Comparison of ENCODE assay signal across 8 cellular contexts in genomic region chr1:67700692-67701410, GRCh38. TPM values are rescaled to one million over a fixed set of nuclear protein-coding genes. Genes with fewer than 3 reads are reported as not detected.
A peak's percentile ranks its signal among the peaks of the same experiment; 100 is the strongest.
DNase-seq lines count a peak whose midpoint lies in the region; ATAC-seq, FAIRE-seq and TF ChIP-seq lines count a peak whose summit lies in the region.

No MANE protein-coding gene starts in this region.

- no peak for TF ChIP-seq EP300 in SK-N-SH (IDR thresholded peaks at IDR 0.05; ENCODE audit: borderline replicate concordance in 1 of 2, low read depth in 1 of 2, low read length in 1 of 2)

- peaks cover 17% of the 10 kb centered on the region for H3F3A ChIP-seq in SK-N-SH (replicated peaks; ENCODE audit: insufficient read depth)

- H3K9me2 ChIP-seq in SK-N-SH = no peaks in the 10 kb centered on the region

- no peaks in the 10 kb centered on the region for H3K36me3 Mint-ChIP-seq in glutamatergic neuron (ENCODE audit: unreplicated experiment)

- no peak overlapping the region for H2AFZ ChIP-seq in SK-N-SH (ENCODE audit: low read depth)

- peaks cover 30 to 46% of the 10 kb centered on the region in 2 experiments for H3K36me3 ChIP-seq in SK-N-SH (replicated peaks in 1 of 2; ENCODE audit: control insufficient read depth in 1 of 2, insufficient read depth in 2 of 2, low read length in 1 of 2)

- TF ChIP-seq RAD21 in SK-N-SH (IDR thresholded peaks at IDR 0.05; ENCODE audit: low read length) = no peak

- H3K27me3 ChIP-seq in SK-N-SH (ENCODE audit: insufficient read depth) = no peaks in the 10 kb centered on the region

- H3K9me3 Mint-ChIP-seq in glutamatergic neuron (ENCODE audit: unreplicated experiment) = no peaks in the 10 kb centered on the region

- H3K4me3 Mint-ChIP-seq in glutamatergic neuron (ENCODE audit: unreplicated experiment) = no peak overlapping the region

- H3K79me2 ChIP-seq in SK-N-SH (ENCODE audit: insufficient read depth) = no peaks in the 10 kb centered on the region

- H3K9ac ChIP-seq in SK-N-SH = no peak overlapping the region

- H3K4me3 ChIP-seq in SK-N-SH (ENCODE audit: low read depth in 2 of 2, low read length in 1 of 2) = no peak overlapping the region

- ATAC-seq in GM21529 (IDR thresholded peaks at IDR 0.05; ENCODE audit: unreplicated experiment) = peak; percentile 64
- ATAC-seq in HG03097 (IDR thresholded peaks at IDR 0.05; ENCODE audit: low FRiP score, unreplicated experiment) = no peak
- no peak for ATAC-seq in HG02623 (IDR thresholded peaks at IDR 0.05; ENCODE audit: unreplicated experiment)

- H3K27me3 Mint-ChIP-seq in glutamatergic neuron (ENCODE audit: unreplicated experiment) = no peaks in the 10 kb centered on the region

- TF ChIP-seq CTCF in SK-N-SH (IDR thresholded peaks at IDR 0.05) = peak; percentile 30
- no peak for TF ChIP-seq CTCF in glutamatergic neuron (IDR thresholded peaks at IDR 0.05; ENCODE audit: partially characterized antibody, unreplicated experiment)
- TF ChIP-seq CTCF in D721Med (IDR thresholded peaks at IDR 0.05; ENCODE audit: insufficient read depth, missing control alignments) = no peak

- peak; percentile 71 for FAIRE-seq in urothelium cell line (lab: Jason Lieb, UNC)
- no peak for FAIRE-seq in D721Med (lab: Jason Lieb, UNC)

- no peak overlapping the region for H3K27ac ChIP-seq in SK-N-SH (ENCODE audit: low read depth in 2 of 2, low read length in 1 of 2)

- WGBS in SK-N-SH (ENCODE audit: low lambda C conversion rate) = 74% methylated on average over 8 of the region's 8 CpGs

- H3K27ac Mint-ChIP-seq in glutamatergic neuron (ENCODE audit: unreplicated experiment) = peak overlapping the region; percentile 20

- H3K9me3 ChIP-seq in SK-N-SH = no peaks in the 10 kb centered on the region

- POLR2A ChIA-PET in SK-N-SH (lab: Yijun Ruan, JAX) = no interaction called here

- no peak overlapping the region for H3K4me2 ChIP-seq in SK-N-SH

- peak; percentile 91 for DNase-seq in COLO668 (lab: John Stamatoyannopoulos, UW; ENCODE audit: unreplicated experiment)
- DNase-seq in SK-N-SH = peak; percentile 54
- DNase-seq in glutamatergic neuron = peak; percentile 47
- DNase-seq in urothelium cell line (ENCODE audit: low spot score) = peak; percentile 54
- no peak for DNase-seq in D721Med (ENCODE audit: insufficient read length, low spot score)

- CTCF ChIA-PET in SK-N-SH (lab: Yijun Ruan, JAX) = interaction anchor here (1.2 to 1.6 kb wide), 7 partner anchors 9 to 168 kb away, joined by 3 to 7 read pairs (median 4); no protein-coding TSS in a partner anchor

- peaks cover 0 to 5% of the 10 kb centered on the region in 2 experiments; a peak in 1 of 4 replicates for H3K4me1 ChIP-seq in SK-N-SH (ENCODE audit: control insufficient read depth in 1 of 2, insufficient read depth in 2 of 2, low read depth in 1 of 2, low read length in 1 of 2)

- H3K4me1 Mint-ChIP-seq in glutamatergic neuron (ENCODE audit: low read depth, unreplicated experiment) = peaks cover 6% of the 10 kb centered on the region

- no peaks in the 10 kb centered on the region for H4K20me1 ChIP-seq in SK-N-SH (ENCODE audit: insufficient read depth)

TF ChIP-seq in SK-N-SH, 30 proteins besides CTCF, POLR2A, EP300 and RAD21:
- TF ChIP-seq POLR2AphosphoS5 (IDR thresholded peaks at IDR 0.05; ENCODE audit: low read depth, low read length) = no peak
- peak; percentile 9; the same call in 1 of the 2 replicates for TF ChIP-seq FOSL2 (IDR thresholded peaks at IDR 0.05; ENCODE audit: borderline replicate concordance, low read depth)
- TF ChIP-seq YY1 (IDR thresholded peaks at IDR 0.05; ENCODE audit: low read depth) = no peak

RNA-seq across cellular contexts. Expression of gene GADD45A, which starts 15.8 kb away (rescaled TPM):
- 106 and 164 TPM in 2 replicates for polyA plus RNA-seq in SK-N-SH (2012; rRNA removed)
- 138 and 141 TPM in 2 replicates for polyA plus RNA-seq in SK-N-SH (2012; cell fraction: cytosol; rRNA removed)
- 334 and 376 TPM in 2 replicates for polyA plus RNA-seq in SK-N-SH (2012; cell fraction: nucleus; rRNA removed)
- total RNA-seq in glutamatergic neuron (ENCODE audit: unreplicated experiment) = 143 TPM
